In the genomic region with DNA sequence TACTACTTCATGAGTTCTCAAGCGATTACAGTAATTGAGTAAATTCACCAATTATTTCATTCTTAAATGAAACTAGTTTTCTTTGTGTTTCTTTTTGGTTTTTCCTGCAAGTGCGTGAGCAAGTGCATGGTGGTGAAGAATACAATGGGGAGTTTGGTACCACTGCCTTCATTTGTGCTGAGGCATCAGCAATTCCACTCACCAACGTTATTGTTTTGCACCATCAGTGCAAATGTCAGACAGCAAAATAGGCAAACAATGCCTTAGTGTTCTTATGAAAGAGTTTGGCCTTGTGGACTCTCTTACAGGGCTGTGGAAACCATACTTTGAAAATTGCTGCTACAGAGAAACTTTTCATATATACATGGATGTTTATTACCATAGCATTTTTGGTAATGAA, we compare ENCODE assay signal across 24 cellular contexts. TPM values are rescaled to one million over a fixed set of nuclear protein-coding genes. Genes with fewer than 3 reads are reported as not detected.
"Had no signal": no experiment of that assay in that cellular context is flagged by ENCODE, and none has a peak within 500 bp of the region (broad histone marks: within the 10 kb centered on the region; RNA-seq: fewer than 3 reads in every experiment).

No MANE protein-coding gene starts in this region.

- DNase-seq: activated CD4-positive, alpha-beta memory T cell treated with anti-CD3 and anti-CD28 coated beads, Interleukin-2, amount 10 ng/mL, durations not matched to agents 7 days and 5 days; activated CD4-positive, alpha-beta T cell treated with anti-CD3 and anti-CD28 coated beads for 1 hour; activated CD4-positive, alpha-beta T cell treated with anti-CD3 and anti-CD28 coated beads, Interleukin-2, amount 10 ng/mL, durations not matched to agents 7 days and 5 days; activated CD8-positive, alpha-beta memory T cell treated with anti-CD3 and anti-CD28 coated beads, Interleukin-2, amount 10 ng/mL, durations not matched to agents 7 days and 5 days; activated naive CD4-positive, alpha-beta T cell; activated T-cell treated with anti-CD3 and anti-CD28 coated beads, Interleukin-2, amount 50 U/mL, for 48 hours; colonic mucosa; effector memory CD4-positive, alpha-beta T cell; heart right ventricle; left ventricle myocardium inferior; naive B cell; ovary; stimulated activated CD4-positive, alpha-beta T cell treated with anti-CD3 and anti-CD28 coated beads, Interleukin-1b, Interleukin-23, amount 100 ng/mL, for 48 hours; stimulated activated naive CD4-positive, alpha-beta T cell; T-helper 2 cell; trophoblast cell; uterus had no signal

- H3K27me3 ChIP-seq: colonic mucosa, gastroesophageal sphincter, heart right ventricle, ovary, uterus had no signal

- H3K4me3 ChIP-seq: colonic mucosa, gastroesophageal sphincter, heart right ventricle, left ventricle myocardium inferior, ovary, prostate gland, smooth muscle cell, thoracic aorta, uterus had no signal

- H3K36me3 ChIP-seq: colonic mucosa, gastroesophageal sphincter, heart right ventricle, left ventricle myocardium inferior, ovary, prostate gland, thoracic aorta, uterus had no signal

- ATAC-seq: activated CD8-positive, alpha-beta memory T cell treated with anti-CD3 and anti-CD28 coated beads, Interleukin-2, amount 10 ng/mL, durations not matched to agents 7 days and 5 days; activated naive CD4-positive, alpha-beta T cell treated with anti-CD3 and anti-CD28 coated beads, Interleukin-2, amount 50 U/mL, for 72 hours; gastroesophageal sphincter; heart right ventricle; WTC11 had no signal

- H3K9me3 ChIP-seq: colonic mucosa, gastroesophageal sphincter, heart right ventricle, left ventricle myocardium inferior, ovary, prostate gland, thoracic aorta, uterus had no signal

- H3K27ac ChIP-seq: colonic mucosa, gastroesophageal sphincter, heart right ventricle, left ventricle myocardium inferior, ovary, prostate gland, thoracic aorta, uterus had no signal

- H3K4me1 ChIP-seq: colonic mucosa, gastroesophageal sphincter, left ventricle myocardium inferior, uterus had no signal

RNA-seq across cellular contexts. Expression of gene CDH26, which starts 8.2 kb away (rescaled TPM):
- total RNA-seq: epithelial cell of proximal tubule had no signal
